ENCODE assay signal across 20 cellular contexts in genomic region chr1:145974721-145975120, GRCh38. TPM values are rescaled to one million over a fixed set of nuclear protein-coding genes. Genes with fewer than 3 reads are reported as not detected.
DNase-seq lines count a peak whose midpoint lies in the region; ATAC-seq and TF ChIP-seq lines count a peak whose summit lies in the region.
"Had no signal": no experiment of that assay in that cellular context is flagged by ENCODE, and none has a peak within 500 bp of the region (broad histone marks: within the 10 kb centered on the region; RNA-seq: fewer than 3 reads in every experiment).

No MANE protein-coding gene starts in this region.

- no peaks in the 10 kb centered on the region for H3K9me2 ChIP-seq in MM.1S (replicated peaks; ENCODE audit: insufficient read depth, low read length)

- TF ChIP-seq CTCF in CD4-positive, alpha-beta T cell (IDR thresholded peaks at IDR 0.05): no peak
- TF ChIP-seq CTCF in MM.1S (IDR thresholded peaks at IDR 0.05; ENCODE audit: low read length): no peak

- no peaks in the 10 kb centered on the region for H3K79me2 ChIP-seq in MM.1S (ENCODE audit: low read length)

- H3K27me3 Mint-ChIP-seq in CD4-positive, alpha-beta T cell: no peaks in the 10 kb centered on the region
- H3K27me3 Mint-ChIP-seq in T-cell: no peaks in the 10 kb centered on the region
- H3K27me3 Mint-ChIP-seq in dendritic cell treated with granulocyte-macrophage colony-stimulating factor and Interleukin-4, amounts not matched to agents 40 ng/mL and 50 ng/mL, for 4 days: no peaks in the 10 kb centered on the region
- H3K27me3 Mint-ChIP-seq in natural killer cell treated with Interleukin-12 subunit alpha and Interleukin-12 subunit beta and Interleukin-15 and Interleukin-18, amount 100 ng/mL, for 72 hours: no peaks in the 10 kb centered on the region

- no peaks in the 10 kb centered on the region for H3K36me3 ChIP-seq in MM.1S (replicated peaks; ENCODE audit: insufficient read depth, low read length)
- H3K36me3 ChIP-seq: BLaER1 treated with 17β-estradiol and CSF1 and Interleukin-3, amounts not matched to agents 10 nM and 100 nM had no signal

- H3K27ac ChIP-seq in CD4-positive, alpha-beta T cell (ENCODE audit: low read depth, low read length): no peak overlapping the region
- H3K27ac ChIP-seq in MM.1S (ENCODE audit: low read length): no peak overlapping the region
- H3K27ac ChIP-seq: BLaER1 treated with 17β-estradiol and CSF1 and Interleukin-3, amounts not matched to agents 10 nM and 100 nM; HL-60; KMS-11 had no signal

- H3K27ac Mint-ChIP-seq in CD4-positive, alpha-beta T cell: peak overlapping the region; percentile 61
- peak overlapping the region; percentile 69 for H3K27ac Mint-ChIP-seq in T-cell
- peak overlapping the region; percentile 10 for H3K27ac Mint-ChIP-seq in dendritic cell treated with granulocyte-macrophage colony-stimulating factor and Interleukin-4, amounts not matched to agents 40 ng/mL and 50 ng/mL, for 4 days
- H3K27ac Mint-ChIP-seq in natural killer cell treated with Interleukin-12 subunit alpha and Interleukin-12 subunit beta and Interleukin-15 and Interleukin-18, amount 100 ng/mL, for 72 hours: peak overlapping the region; percentile 56 to 73

- ATAC-seq in CD4-positive, alpha-beta T cell (ENCODE audit: poor library complexity): no peak
- ATAC-seq in T-cell (replicated peaks in 1 of 4): no peak
- no peak for ATAC-seq in natural killer cell treated with Interleukin-12 subunit alpha and Interleukin-12 subunit beta and Interleukin-15 and Interleukin-18, amount 100 ng/mL, for 72 hours

- H4K20me1 ChIP-seq in MM.1S (ENCODE audit: insufficient read depth, low read length): no peaks in the 10 kb centered on the region
- H4K20me1 ChIP-seq: BLaER1 treated with 17β-estradiol and CSF1 and Interleukin-3, amounts not matched to agents 10 nM and 100 nM had no signal

- peaks cover 11% of the 10 kb centered on the region for H3K36me3 Mint-ChIP-seq in CD4-positive, alpha-beta T cell (ENCODE audit: low read depth)
- peaks cover 18% of the 10 kb centered on the region for H3K36me3 Mint-ChIP-seq in T-cell
- peaks cover 30% of the 10 kb centered on the region for H3K36me3 Mint-ChIP-seq in dendritic cell treated with granulocyte-macrophage colony-stimulating factor and Interleukin-4, amounts not matched to agents 40 ng/mL and 50 ng/mL, for 4 days (ENCODE audit: low read depth)
- no peaks in the 10 kb centered on the region for H3K36me3 Mint-ChIP-seq in natural killer cell treated with Interleukin-12 subunit alpha and Interleukin-12 subunit beta and Interleukin-15 and Interleukin-18, amount 100 ng/mL, for 72 hours

- no peaks in the 10 kb centered on the region for H3K9me3 Mint-ChIP-seq in CD4-positive, alpha-beta T cell
- H3K9me3 Mint-ChIP-seq in T-cell: no peaks in the 10 kb centered on the region
- no peaks in the 10 kb centered on the region for H3K9me3 Mint-ChIP-seq in dendritic cell treated with granulocyte-macrophage colony-stimulating factor and Interleukin-4, amounts not matched to agents 40 ng/mL and 50 ng/mL, for 4 days
- H3K9me3 Mint-ChIP-seq in natural killer cell treated with Interleukin-12 subunit alpha and Interleukin-12 subunit beta and Interleukin-15 and Interleukin-18, amount 100 ng/mL, for 72 hours: no peaks in the 10 kb centered on the region

- intact Hi-C loops in CD4-positive, alpha-beta T cell (cut with DNase I, micrococcal nuclease): no loop called here
- intact Hi-C loops in dendritic cell treated with granulocyte-macrophage colony-stimulating factor and Interleukin-4, amounts not matched to agents 40 ng/mL and 50 ng/mL, for 4 days (cut with micrococcal nuclease): no loop called here

- H3K9ac ChIP-seq in MM.1S (ENCODE audit: low read length): no peak overlapping the region
- H3K9ac ChIP-seq: KMS-11 had no signal

- no peak overlapping the region for H3K4me3 Mint-ChIP-seq in CD4-positive, alpha-beta T cell
- no peak overlapping the region for H3K4me3 Mint-ChIP-seq in T-cell
- H3K4me3 Mint-ChIP-seq in dendritic cell treated with granulocyte-macrophage colony-stimulating factor and Interleukin-4, amounts not matched to agents 40 ng/mL and 50 ng/mL, for 4 days: no peak overlapping the region
- H3K4me3 Mint-ChIP-seq in natural killer cell treated with Interleukin-12 subunit alpha and Interleukin-12 subunit beta and Interleukin-15 and Interleukin-18, amount 100 ng/mL, for 72 hours: no peak overlapping the region

- peaks cover 16% of the 10 kb centered on the region for H3F3A ChIP-seq in MM.1S (ENCODE audit: insufficient read depth, low read length)

- peaks cover 20% of the 10 kb centered on the region for H3K4me1 Mint-ChIP-seq in CD4-positive, alpha-beta T cell (ENCODE audit: low read depth)
- peaks cover 12 to 29% (median 18%) of the 10 kb centered on the region in 3 donors for H3K4me1 Mint-ChIP-seq in T-cell
- H3K4me1 Mint-ChIP-seq in dendritic cell treated with granulocyte-macrophage colony-stimulating factor and Interleukin-4, amounts not matched to agents 40 ng/mL and 50 ng/mL, for 4 days (ENCODE audit: low read depth): peaks cover 5% of the 10 kb centered on the region
- H3K4me1 Mint-ChIP-seq in natural killer cell treated with Interleukin-12 subunit alpha and Interleukin-12 subunit beta and Interleukin-15 and Interleukin-18, amount 100 ng/mL, for 72 hours (ENCODE audit: low read depth in 2 of 2): peaks cover 5 to 13% of the 10 kb centered on the region in 2 donors

- H3K4me2 ChIP-seq in MM.1S (ENCODE audit: low read depth, low read length): no peak overlapping the region
- H3K4me2 ChIP-seq: BLaER1 treated with 17β-estradiol and CSF1 and Interleukin-3, amounts not matched to agents 10 nM and 100 nM; KMS-11 had no signal

- H3K4me1 ChIP-seq in MM.1S (ENCODE audit: low read length): peaks cover 24% of the 10 kb centered on the region

- no peak overlapping the region for H2AFZ ChIP-seq in MM.1S (ENCODE audit: low read length)

- no peaks in the 10 kb centered on the region for H3K27me3 ChIP-seq in CD4-positive, alpha-beta T cell (ENCODE audit: control insufficient read depth, insufficient read depth, low read length)
- H3K27me3 ChIP-seq in MM.1S (replicated peaks; ENCODE audit: insufficient read depth, low read length): no peaks in the 10 kb centered on the region
- H3K27me3 ChIP-seq: BLaER1 treated with 17β-estradiol and CSF1 and Interleukin-3, amounts not matched to agents 10 nM and 100 nM had no signal

- POLR2A ChIA-PET in CD4-positive, alpha-beta T cell (lab: Charles Lee): no interaction called here
- POLR2A ChIA-PET in T-cell (lab: Charles Lee): no interaction called here

- CTCF ChIA-PET in CD4-positive, alpha-beta T cell (lab: Charles Lee): interaction anchor here (3.1 kb wide), 1 partner anchor 16 kb away, joined by 11 read pairs; the partner anchor contains the start of gene LIX1L
- CTCF ChIA-PET in T-cell (lab: Charles Lee): interaction anchor here in 1 of 2 donors (6.7 kb wide), 1 partner anchor 35 kb away, joined by 148 read pairs; no protein-coding TSS in a partner anchor

- H3K4me3 ChIP-seq in MM.1S (ENCODE audit: low read length): no peak overlapping the region
- H3K4me3 ChIP-seq: BLaER1 treated with 17β-estradiol and CSF1 and Interleukin-3, amounts not matched to agents 10 nM and 100 nM; HAP-1 had no signal

- no peaks in the 10 kb centered on the region for H3K9me3 ChIP-seq in CD4-positive, alpha-beta T cell (ENCODE audit: control insufficient read depth, low read length)
- no peaks in the 10 kb centered on the region for H3K9me3 ChIP-seq in MM.1S (replicated peaks; ENCODE audit: insufficient read depth, low read length)
- H3K9me3 ChIP-seq: BLaER1 treated with 17β-estradiol and CSF1 and Interleukin-3, amounts not matched to agents 10 nM and 100 nM; HAP-1 had no signal

- no peak for DNase-seq in CD4-positive, alpha-beta T cell
- DNase-seq in T-cell: no peak
- DNase-seq in natural killer cell treated with Interleukin-12 subunit alpha and Interleukin-12 subunit beta and Interleukin-15 and Interleukin-18, amount 100 ng/mL, for 72 hours (ENCODE audit: low spot score): no peak
- no peak for DNase-seq in SW 1271 (lab: John Stamatoyannopoulos, UW)
- DNase-seq in activated effector memory CD4-positive, alpha-beta T cell treated with Interleukin-2 at 50 U/mL for 16 hours: no peak
- DNase-seq in NCI-H526 treated with DMSO at 0.1 percent for 48 hours (lab: John Stamatoyannopoulos, UW): no peak
- DNase-seq in MM.1S: no peak
- DNase-seq: DND-41, NCI-H1417, NCI-H1930, NCI-H226, NCI-H524, SHP77 treated with DMSO at 0.1 percent for 48 hours had no signal

RNA-seq across cellular contexts. Expression of gene POLR3GL, which starts 10.2 kb away (rescaled TPM):
- total RNA-seq in CD4-positive, alpha-beta T cell: 10 to 100 TPM; 17.2 to 17.8 TPM
- total RNA-seq in T-cell: 10 to 100 TPM; 30.9 to 41.7 (median 38.3) TPM
- total RNA-seq in natural killer cell treated with Interleukin-12 subunit alpha and Interleukin-12 subunit beta and Interleukin-15 and Interleukin-18, amount 100 ng/mL, for 72 hours: 10 to 100 TPM; 17.8 to 26.4 TPM

RNA-seq across cellular contexts. Expression of gene ANKRD34A, which starts 10.3 kb away (rescaled TPM):
- under 1 TPM; 0.42 to 0.47 TPM for total RNA-seq in CD4-positive, alpha-beta T cell
- 1 to 10 TPM in 3 of 5 donors, under 1 TPM in 2; 0.68 to 3.5 (median 1.7) TPM for total RNA-seq in T-cell
- total RNA-seq in natural killer cell treated with Interleukin-12 subunit alpha and Interleukin-12 subunit beta and Interleukin-15 and Interleukin-18, amount 100 ng/mL, for 72 hours: 1 to 10 TPM; 1.6 to 9.1 TPM

RNA-seq across cellular contexts. Expression of gene LIX1L, which starts 16.9 kb away (rescaled TPM):
- 10 to 100 TPM; 21.4 to 21.5 TPM for total RNA-seq in CD4-positive, alpha-beta T cell
- total RNA-seq in T-cell: 10 to 100 TPM; 43.4 to 74.4 (median 64.2) TPM
- 10 to 100 TPM; 28.8 to 31.3 TPM for total RNA-seq in natural killer cell treated with Interleukin-12 subunit alpha and Interleukin-12 subunit beta and Interleukin-15 and Interleukin-18, amount 100 ng/mL, for 72 hours

RNA-seq across cellular contexts. Expression of gene TXNIP, which starts 21.7 kb away (rescaled TPM):
- total RNA-seq in CD4-positive, alpha-beta T cell: 1,000 to 10,000 TPM; 1,317 to 1,358 TPM
- 1,000 to 10,000 TPM in 1 of 5 donors, 100 to 1,000 TPM in 4; 721 to 2,117 (median 773) TPM for total RNA-seq in T-cell
- total RNA-seq in natural killer cell treated with Interleukin-12 subunit alpha and Interleukin-12 subunit beta and Interleukin-15 and Interleukin-18, amount 100 ng/mL, for 72 hours: 100 to 1,000 TPM in 1 of 2 donors, 10 to 100 TPM in 1; 87.8 to 347 TPM

RNA-seq across cellular contexts. Expression of gene HJV, which starts 46.8 kb away (rescaled TPM):
- not detected for total RNA-seq in CD4-positive, alpha-beta T cell
- total RNA-seq in T-cell: not detected
- total RNA-seq in natural killer cell treated with Interleukin-12 subunit alpha and Interleukin-12 subunit beta and Interleukin-15 and Interleukin-18, amount 100 ng/mL, for 72 hours: not detected
- total RNA-seq: G401, HT1080 had no signal

Comparison
In these comparisons a context has a peak if more than half of its experiments do, and no peak if none do; other contexts are left out.
1. H3K27ac Mint-ChIP-seq: peak in every context shown above with its lines; median percentile 69 in T-cell; 64 in natural killer cell treated with Interleukin-12 subunit alpha and Interleukin-12 subunit beta and Interleukin-15 and Interleukin-18, amount 100 ng/mL, for 72 hours; 61 in CD4-positive, alpha-beta T cell; 10 in dendritic cell treated with granulocyte-macrophage colony-stimulating factor and Interleukin-4, amounts not matched to agents 40 ng/mL and 50 ng/mL, for 4 days.